25 cellular contexts compared by ENCODE assay signal in genomic region chr2:142915502-142915901, GRCh38. TPM values are rescaled to one million over a fixed set of nuclear protein-coding genes. Genes with fewer than 3 reads are reported as not detected.
A peak's percentile ranks its signal among the peaks of the same experiment; 100 is the strongest.
DNase-seq lines count a peak whose midpoint lies in the region; ATAC-seq and TF ChIP-seq lines count a peak whose summit lies in the region.
"Had no signal": no experiment of that assay in that cellular context is flagged by ENCODE, and none has a peak within 500 bp of the region (broad histone marks: within the 10 kb centered on the region; RNA-seq: fewer than 3 reads in every experiment).

No MANE protein-coding gene starts in this region.

- H3K9me2 ChIP-seq in hepatocyte (replicated peaks; ENCODE audit: insufficient read depth): no peaks in the 10 kb centered on the region

- H4K20me1 ChIP-seq in hepatocyte (ENCODE audit: insufficient read depth, poor library complexity, severe bottlenecking): no peaks in the 10 kb centered on the region

- DNase-seq in GM12865 (ENCODE audit: low read depth) (peak; percentile 16), hepatocyte (ENCODE audit: low spot score) (no peak), superior temporal gyrus (ENCODE audit: extremely low spot score) (no peak)
- no peak for DNase-seq in stimulated activated CD4-positive, alpha-beta T cell treated with anti-CD3 and anti-CD28 coated beads, Interleukin-4, amount 100 ng/mL, for 1 hour
- DNase-seq: activated CD4-positive, CD25-positive, alpha-beta regulatory T cell treated with anti-CD3 and anti-CD28 coated beads, Interleukin-2, amount 50 U/mL, for 72 hours; adrenal gland; CD4-positive, alpha-beta T cell; DMS79; GM23248; left ventricle myocardium superior; NCI-H1417; NCI-H82; nucleus accumbens; right cardiac atrium; stimulated activated naive CD4-positive, alpha-beta T cell treated with Interleukin-2 at 50 U/mL for 16 hours; T-helper 9 cell; transverse colon had no signal

- H3K79me2 ChIP-seq in hepatocyte: no peaks in the 10 kb centered on the region

- no peak overlapping the region for H3K4me2 ChIP-seq in hepatocyte

- no peak overlapping the region for H2AFZ ChIP-seq in hepatocyte
- H2AFZ ChIP-seq: GM23248 had no signal

- peaks cover 13% of the 10 kb centered on the region for H3K4me1 ChIP-seq in HUES48 (ENCODE audit: control insufficient read depth, insufficient read depth, low read length)
- peaks cover 4% of the 10 kb centered on the region for H3K4me1 ChIP-seq in hepatocyte (ENCODE audit: insufficient read depth)
- H3K4me1 ChIP-seq: adrenal gland, transverse colon had no signal

- H3K36me3 ChIP-seq in HUES48 (ENCODE audit: control insufficient read depth, insufficient read depth, low read length) (no peaks in the 10 kb centered on the region), hepatocyte (replicated peaks; ENCODE audit: insufficient read depth, low read depth) (no peaks in the 10 kb centered on the region)
- H3K36me3 ChIP-seq: adrenal gland, transverse colon had no signal

- 69% methylated on average over 1 of the region's 1 CpG for WGBS in hepatocyte (ENCODE audit: low lambda C conversion rate, missing lambda C conversion rate)

- H3K27me3 ChIP-seq in HUES48 (ENCODE audit: control insufficient read depth, insufficient read depth, low read length) (no peaks in the 10 kb centered on the region), hepatocyte (no peaks in the 10 kb centered on the region)
- H3K27me3 ChIP-seq: adrenal gland, transverse colon had no signal

- peak; percentile 2 for ATAC-seq in GM21737 (IDR thresholded peaks at IDR 0.05; ENCODE audit: unreplicated experiment)
- no peak for ATAC-seq in HG03196 (IDR thresholded peaks at IDR 0.05; ENCODE audit: unreplicated experiment)
- no peak for ATAC-seq in GM21381 (IDR thresholded peaks at IDR 0.05; ENCODE audit: unreplicated experiment)
- ATAC-seq: left ventricle myocardium superior, Panc1, right cardiac atrium had no signal

- H3K27ac ChIP-seq in HUES48 (ENCODE audit: low read depth, low read length) (peak overlapping the region; percentile 10), hepatocyte (peak overlapping the region; percentile 0)
- H3K27ac ChIP-seq: adrenal gland, epithelial cell of prostate, GM23248, SK-N-MC, transverse colon had no signal

- H3K9ac ChIP-seq in HUES48 (ENCODE audit: low read depth, low read length): no peak overlapping the region
- H3K9ac ChIP-seq: GM23248 had no signal

- H3K4me3 ChIP-seq in GM12865 (ENCODE audit: low read depth, low read length): peak overlapping the region; percentile 52
- no peak overlapping the region for H3K4me3 ChIP-seq in HUES48 (ENCODE audit: low read depth, low read length)
- no peak overlapping the region for H3K4me3 ChIP-seq in hepatocyte
- H3K4me3 ChIP-seq: adrenal gland, GM23248, SK-N-MC, transverse colon had no signal

- TF ChIP-seq CTCF in GM12865 (IDR thresholded peaks at IDR 0.05; ENCODE audit: insufficient read depth, low read depth, low read length, missing control alignments) (no peak), hepatocyte (IDR thresholded peaks at IDR 0.05; ENCODE audit: poor library complexity) (no peak)

- H3K9me3 ChIP-seq in HUES48 (ENCODE audit: control insufficient read depth, insufficient read depth, low read length) (no peaks in the 10 kb centered on the region), hepatocyte (ENCODE audit: low read depth) (no peaks in the 10 kb centered on the region)
- H3K9me3 ChIP-seq: adrenal gland, transverse colon had no signal

RNA-seq across cellular contexts. Expression of gene KYNU, which starts 38.0 kb away (rescaled TPM):
- 13.1 and 13.8 TPM in 2 replicates for total RNA-seq in hepatocyte
- polyA plus RNA-seq in hepatocyte: 7.6 and 9.4 TPM in 2 replicates
- total RNA-seq: activated T-helper 2 cell treated with anti-CD3 and anti-CD28 coated beads, Interferon-gamma antibody, Interleukin-2, Interleukin-4, amounts not matched to agents 10 μg/mL and 5 μg/mL and 100 μg/mL, durations not matched to agents 14 hours and 24 hours and 36 hours; GM23248 had no signal
- polyA plus RNA-seq: GM23248 had no signal
